Comparison of ENCODE assay signal across 24 cellular contexts in genomic region chr7:138442822-138443221, GRCh38.
"Had no signal": no experiment of that assay in that cellular context is flagged by ENCODE, and none has a peak within 500 bp of the region (broad histone marks: within the 10 kb centered on the region; RNA-seq: fewer than 3 reads in every experiment).

No MANE protein-coding gene starts in this region.

- H3K9me3 Mint-ChIP-seq: effector memory CD8-positive, alpha-beta T cell had no signal

- DNase-seq: cortex of kidney; effector CD8-positive, alpha-beta T cell; effector memory CD8-positive, alpha-beta T cell; endodermal cell; erythroblast; esophagus squamous epithelium; foreskin fibroblast; foreskin melanocyte; gastrocnemius medialis; glutamatergic neuron; head of caudate nucleus; heart right ventricle; hippocampal formation; left cardiac atrium; left lung; left ventricle myocardium superior; lower lobe of right lung; mesenchymal stem cell; mucosa of descending colon; naive B cell had no signal

- H3K4me3 ChIP-seq: esophagus squamous epithelium, gastrocnemius medialis, heart right ventricle, left lung, lower lobe of right lung, mucosa of descending colon had no signal

- H3K27me3 Mint-ChIP-seq: dendritic cell treated with granulocyte-macrophage colony-stimulating factor and Interleukin-4, amounts not matched to agents 40 ng/mL and 50 ng/mL, for 4 days had no signal

- ATAC-seq: effector memory CD8-positive, alpha-beta T cell; esophagus mucosa; gastrocnemius medialis; heart right ventricle; left cardiac atrium; left lung; left ventricle myocardium superior; lower lobe of right lung; mucosa of descending colon had no signal

- H3K4me1 Mint-ChIP-seq: mesothelial cell of epicardium, naive B cell had no signal

- H3K27me3 ChIP-seq: esophagus squamous epithelium, gastrocnemius medialis, heart right ventricle, left lung had no signal

- H3K27ac Mint-ChIP-seq: dendritic cell treated with granulocyte-macrophage colony-stimulating factor and Interleukin-4, amounts not matched to agents 40 ng/mL and 50 ng/mL, for 4 days; effector memory CD8-positive, alpha-beta T cell; endodermal cell; mesothelial cell of epicardium; naive B cell had no signal

- H3K9me3 ChIP-seq: esophagus squamous epithelium, gastrocnemius medialis, heart right ventricle, lower lobe of right lung, mucosa of descending colon had no signal

- H3K4me3 Mint-ChIP-seq: dendritic cell treated with granulocyte-macrophage colony-stimulating factor and Interleukin-4, amounts not matched to agents 40 ng/mL and 50 ng/mL, for 4 days; effector memory CD8-positive, alpha-beta T cell; endodermal cell; mesothelial cell of epicardium; naive B cell had no signal

- H3K36me3 Mint-ChIP-seq: mesothelial cell of epicardium, naive B cell had no signal

- H3K4me1 ChIP-seq: esophagus squamous epithelium, gastrocnemius medialis, heart right ventricle, left lung, lower lobe of right lung had no signal

- H3K36me3 ChIP-seq: esophagus squamous epithelium, gastrocnemius medialis, heart right ventricle, left lung, lower lobe of right lung had no signal

- H3K27ac ChIP-seq: epithelial cell of prostate, esophagus squamous epithelium, gastrocnemius medialis, heart right ventricle, left lung, lower lobe of right lung had no signal
